ENCODE assay signal across 16 cellular contexts in genomic region chr4:126738926-126739325, GRCh38.
DNase-seq lines count a peak whose midpoint lies in the region; FAIRE-seq and TF ChIP-seq lines count a peak whose summit lies in the region.
"Had no signal": no experiment of that assay in that cellular context is flagged by ENCODE, and none has a peak within 500 bp of the region (broad histone marks: within the 10 kb centered on the region; RNA-seq: fewer than 3 reads in every experiment).

No MANE protein-coding gene starts in this region.

- H3K4me2 ChIP-seq in GM23248 (ENCODE audit: unreplicated experiment) (no peak overlapping the region), osteoblast (ENCODE audit: insufficient read depth, low read length) (no peak overlapping the region)
- H3K4me2 ChIP-seq: BLaER1, GM23338 had no signal

- H3F3A ChIP-seq in GM23248 (ENCODE audit: insufficient read depth): no peaks in the 10 kb centered on the region

- H3K4me1 ChIP-seq in GM23248 (ENCODE audit: insufficient read depth): 0 out of 2 replicates have a peak, but pooled peaks cover 4% of the 10 kb centered on the region
- no peaks in the 10 kb centered on the region for H3K4me1 ChIP-seq in osteoblast (ENCODE audit: insufficient read depth, low read length)
- H3K4me1 ChIP-seq: BLaER1 had no signal

- H3K9me3 ChIP-seq in GM23248 (ENCODE audit: low read depth): no peaks in the 10 kb centered on the region
- H3K9me3 ChIP-seq in osteoblast (ENCODE audit: low read depth, low read length): no peaks in the 10 kb centered on the region
- H3K9me3 ChIP-seq: BLaER1 had no signal

- no peak overlapping the region for H3K9ac ChIP-seq in GM23248
- H3K9ac ChIP-seq: BLaER1 had no signal

- H3K36me3 ChIP-seq in GM23248 (ENCODE audit: low read depth): no peaks in the 10 kb centered on the region
- no peaks in the 10 kb centered on the region for H3K36me3 ChIP-seq in osteoblast (ENCODE audit: insufficient read depth, low read length)
- H3K36me3 ChIP-seq: BLaER1 had no signal

- H3K36me3 Mint-ChIP-seq in T-helper 2 cell treated with Interferon-gamma antibody and Interleukin-4, amounts not matched to agents 5 μg/mL and 100 μg/mL, for 36 hours (ENCODE audit: low read depth): no peaks in the 10 kb centered on the region
- H3K36me3 Mint-ChIP-seq: CD4-positive, alpha-beta memory T cell had no signal

- POLR2A ChIA-PET in RWPE1 (lab: Yijun Ruan, JAX; ENCODE audit: low non-redundant PET): no interaction called here

- H3K27me3 ChIP-seq in GM23248 (replicated peaks; ENCODE audit: insufficient read depth) (no peaks in the 10 kb centered on the region), osteoblast (ENCODE audit: insufficient read depth, low read length) (no peaks in the 10 kb centered on the region)
- H3K27me3 ChIP-seq: BLaER1 had no signal

- H2AFZ ChIP-seq in GM23248 (no peak overlapping the region), osteoblast (ENCODE audit: low read length) (no peak overlapping the region)
- H2AFZ ChIP-seq: GM23338 had no signal

- H3K4me3 Mint-ChIP-seq in T-helper 2 cell treated with Interferon-gamma antibody and Interleukin-4, amounts not matched to agents 5 μg/mL and 100 μg/mL, for 36 hours: no peak overlapping the region
- H3K4me3 Mint-ChIP-seq: CD4-positive, alpha-beta memory T cell; GM23338 had no signal

- in situ Hi-C loops in GM23248 (cut with MboI): no loop called here

- TF ChIP-seq CTCF in RWPE1 (conservative IDR thresholded peaks at IDR 0.05; ENCODE audit: low read depth) (no peak), osteoblast (IDR thresholded peaks at IDR 0.05; ENCODE audit: extremely low read depth, low read depth, low read length) (no peak)

- H4K20me1 ChIP-seq in GM23248 (ENCODE audit: insufficient read depth) (no peaks in the 10 kb centered on the region), osteoblast (ENCODE audit: insufficient read depth, low read length) (no peaks in the 10 kb centered on the region)
- H4K20me1 ChIP-seq: BLaER1 had no signal

- CTCF ChIA-PET in RWPE1 (lab: Yijun Ruan, JAX): no interaction called here

- FAIRE-seq in frontal cortex (lab: Jason Lieb, UNC): no peak
- FAIRE-seq: A204.1, GM12878 had no signal

- no peaks in the 10 kb centered on the region for H3K9me2 ChIP-seq in GM23248 (ENCODE audit: insufficient read depth)

- no peaks in the 10 kb centered on the region for H3K79me2 ChIP-seq in GM23248 (ENCODE audit: insufficient read depth)
- no peaks in the 10 kb centered on the region for H3K79me2 ChIP-seq in osteoblast (ENCODE audit: insufficient read depth, low read length)

- H3K27ac ChIP-seq in GM23248: no peak overlapping the region
- no peak overlapping the region for H3K27ac ChIP-seq in RWPE1
- H3K27ac ChIP-seq in osteoblast (ENCODE audit: low read depth, low read length): no peak overlapping the region
- H3K27ac ChIP-seq: BLaER1 had no signal

- no peak overlapping the region for H3K27ac Mint-ChIP-seq in T-helper 2 cell treated with Interferon-gamma antibody and Interleukin-4, amounts not matched to agents 5 μg/mL and 100 μg/mL, for 36 hours
- H3K27ac Mint-ChIP-seq: CD4-positive, alpha-beta memory T cell; GM23338 had no signal

- H3K9me3 Mint-ChIP-seq in T-helper 2 cell treated with Interferon-gamma antibody and Interleukin-4, amounts not matched to agents 5 μg/mL and 100 μg/mL, for 36 hours: peaks cover 12% of the 10 kb centered on the region
- H3K9me3 Mint-ChIP-seq: GM23338 had no signal

- no peaks in the 10 kb centered on the region for H3K27me3 Mint-ChIP-seq in T-helper 2 cell treated with Interferon-gamma antibody and Interleukin-4, amounts not matched to agents 5 μg/mL and 100 μg/mL, for 36 hours (ENCODE audit: low read depth)
- H3K27me3 Mint-ChIP-seq: CD4-positive, alpha-beta memory T cell had no signal

- 5 to 7% methylated on average over 1 of the region's 1 CpG for WGBS in GM23248 (ENCODE audit: low coverage in 1 of 2, low lambda C conversion rate in 2 of 2, missing lambda C conversion rate in 2 of 2), 2 experiments

- DNase-seq in GM23248: peak; percentile 68
- DNase-seq in RWPE1 (ENCODE audit: low spot score): peak; percentile 24
- DNase-seq in fibroblast of gingiva (ENCODE audit: low read depth): peak; percentile 37
- peak; percentile 19 for DNase-seq in osteoblast (ENCODE audit: insufficient read length, low spot score, missing footprints)
- no peak for DNase-seq in T-helper 2 cell treated with Interferon-gamma antibody and Interleukin-4, amounts not matched to agents 5 μg/mL and 100 μg/mL, for 36 hours (ENCODE audit: low spot score)
- DNase-seq in frontal cortex (ENCODE audit: low spot score in 2 of 2): no peak
- no peak for DNase-seq in DMS153 (lab: John Stamatoyannopoulos, UW)
- DNase-seq: CD4-positive, alpha-beta memory T cell; NCI-H1105; NCI-H2081 treated with DMSO at 0.1 percent for 48 hours; NK-92 treated with Interleukin-12 subunit alpha and Interleukin-12 subunit beta, amount 100 ng/mL, for 24 hours; SHP77 treated with DMSO at 0.1 percent for 48 hours had no signal

- H3K4me3 ChIP-seq in GM23248: no peak overlapping the region
- no peak overlapping the region for H3K4me3 ChIP-seq in osteoblast (ENCODE audit: insufficient read depth, low read length)
- H3K4me3 ChIP-seq: BLaER1, GM12878, GM23338 had no signal

- H3K4me1 Mint-ChIP-seq in T-helper 2 cell treated with Interferon-gamma antibody and Interleukin-4, amounts not matched to agents 5 μg/mL and 100 μg/mL, for 36 hours (ENCODE audit: low read depth): no peaks in the 10 kb centered on the region
- H3K4me1 Mint-ChIP-seq: CD4-positive, alpha-beta memory T cell; GM23338 had no signal

Comparison
In these comparisons a context has a peak if more than half of its experiments do, and no peak if none do; other contexts are left out.
1. DNase-seq: peak in GM23248 (single experiment), RWPE1 (single experiment), fibroblast of gingiva (single experiment) and osteoblast (single experiment); none in T-helper 2 cell treated with Interferon-gamma antibody and Interleukin-4, amounts not matched to agents 5 μg/mL and 100 μg/mL, for 36 hours (single experiment), frontal cortex (0 of 2) and DMS153 (single experiment).